ENCODE assay signal across 36 cellular contexts in genomic region chr1:175768610-175769009, GRCh38. TPM values are rescaled to one million over a fixed set of nuclear protein-coding genes. Genes with fewer than 3 reads are reported as not detected.
"Had no signal": no experiment of that assay in that cellular context is flagged by ENCODE, and none has a peak within 500 bp of the region (broad histone marks: within the 10 kb centered on the region; RNA-seq: fewer than 3 reads in every experiment).

No MANE protein-coding gene starts in this region.

- H3K27me3 ChIP-seq: adrenal gland, body of pancreas, brain microvascular endothelial cell, breast epithelium had no signal

- H3K4me3 ChIP-seq: adrenal gland, body of pancreas, breast epithelium had no signal

- H3K9me3 ChIP-seq: adrenal gland, body of pancreas, breast epithelium had no signal

- H3K4me1 ChIP-seq: adrenal gland, body of pancreas, breast epithelium had no signal

- H3K27ac ChIP-seq: adrenal gland, body of pancreas, brain microvascular endothelial cell, breast epithelium, VCaP had no signal

- ATAC-seq: activated CD8-positive, alpha-beta T cell treated with anti-CD3 and anti-CD28 coated beads for 36 hours; activated naive CD4-positive, alpha-beta T cell treated with anti-CD3 and anti-CD28 coated beads, Interleukin-2, amount 50 U/mL, for 72 hours; activated T-cell treated with anti-CD3 and anti-CD28 coated beads, Interleukin-2, amount 50 U/mL, for 4 hours; activated T-cell treated with anti-CD3 and anti-CD28 coated beads, Interleukin-2, amount 50 U/mL, for 72 hours; activated T-helper 17 cell treated with anti-CD3 and anti-CD28 coated beads, Interleukin-2, amount 50 U/mL, for 72 hours; body of pancreas had no signal

- DNase-seq: activated B cell treated with CpG ODN at 0.5 μM for 24 hours; activated CD4-positive, alpha-beta memory T cell treated with anti-CD3 and anti-CD28 coated beads for 36 hours; activated CD4-positive, alpha-beta T cell treated with anti-CD3 and anti-CD28 coated beads for 4 hours; activated CD4-positive, alpha-beta T cell treated with anti-CD3 and anti-CD28 coated beads, Interleukin-2, amount 10 ng/mL, durations not matched to agents 24 days and 14 days; activated CD4-positive, alpha-beta T cell treated with anti-CD3 and anti-CD28 coated beads, Interleukin-2, amount 50 U/mL, for 1 hour; activated CD4-positive, alpha-beta T cell treated with anti-CD3 and anti-CD28 coated beads, Interleukin-2, amount 50 U/mL, for 4 hours; activated CD4-positive, CD25-positive, alpha-beta regulatory T cell treated with anti-CD3 and anti-CD28 coated beads, Interleukin-2, amount 50 U/mL, for 72 hours; activated CD8-positive, alpha-beta memory T cell treated with anti-CD3 and anti-CD28 coated beads, Interleukin-2, amount 50 U/mL, for 4 hours; activated CD8-positive, alpha-beta T cell treated with anti-CD3 and anti-CD28 coated beads for 36 hours; activated effector memory CD4-positive, alpha-beta T cell treated with anti-CD3 and anti-CD28 coated beads, Interleukin-2, amount 50 U/mL, for 16 hours; activated gamma-delta T cell treated with Interleukin-2 at 50 U/mL for 16 hours; activated naive CD4-positive, alpha-beta T cell; activated naive CD4-positive, alpha-beta T cell treated with anti-CD3 and anti-CD28 coated beads for 36 hours; activated naive CD4-positive, alpha-beta T cell treated with anti-CD3 and anti-CD28 coated beads, Interleukin-2, amount 50 U/mL, for 16 hours; activated naive CD8-positive, alpha-beta T cell treated with anti-CD3 and anti-CD28 coated beads for 36 hours; activated T-cell treated with anti-CD3 and anti-CD28 coated beads for 4 hours; activated T-cell treated with anti-CD3 and anti-CD28 coated beads, Interleukin-2, amount 50 U/mL, for 1 hour; activated T-cell treated with anti-CD3 and anti-CD28 coated beads, Interleukin-2, amount 50 U/mL, for 4 hours; activated T-cell treated with anti-CD3 and anti-CD28 coated beads, Interleukin-2, amount 50 U/mL, for 72 hours; adrenal gland; amniotic stem cell; aorta; body of pancreas; brain microvascular endothelial cell; caudate nucleus; T-helper 1 cell; T-helper 2 cell; T-helper 9 cell had no signal

- FAIRE-seq: astrocyte, TTC549 had no signal

- H3K36me3 ChIP-seq: adrenal gland, brain microvascular endothelial cell, breast epithelium had no signal

RNA-seq across cellular contexts. Expression of gene TNR, which starts 25.2 kb away (rescaled TPM):
- total RNA-seq: activated CD4-positive, alpha-beta memory T cell treated with anti-CD3 and anti-CD28 coated beads for 36 hours; activated CD8-positive, alpha-beta memory T cell treated with anti-CD3 and anti-CD28 coated beads for 36 hours; activated CD8-positive, alpha-beta T cell treated with anti-CD3 and anti-CD28 coated beads for 36 hours; activated naive CD4-positive, alpha-beta T cell treated with anti-CD3 and anti-CD28 coated beads for 36 hours; activated naive CD4-positive, alpha-beta T cell treated with anti-CD3 and anti-CD28 coated beads, Interleukin-2, amount 50 U/mL, for 72 hours; activated naive CD8-positive, alpha-beta T cell treated with anti-CD3 and anti-CD28 coated beads for 36 hours; activated T-cell treated with anti-CD3 and anti-CD28 coated beads, Interleukin-2, amount 50 U/mL, for 4 hours; activated T-cell treated with anti-CD3 and anti-CD28 coated beads, Interleukin-2, amount 50 U/mL, for 72 hours; activated T-helper 1 cell treated with anti-CD3 and anti-CD28 coated beads, Interleukin-12 subunit alpha, Interleukin-12 subunit beta, Interleukin-2, Interleukin-4 antibody, amounts not matched to agents 30 ng/mL and 10 ng/mL and 1 ng/mL, durations not matched to agents 14 hours and 24 hours and 36 hours; activated T-helper 17 cell treated with anti-CD3 and anti-CD28 coated beads, Interleukin-2, amount 50 U/mL, for 72 hours; astrocyte had no signal
